1 cellular context compared by ENCODE assay signal in the genomic region with DNA sequence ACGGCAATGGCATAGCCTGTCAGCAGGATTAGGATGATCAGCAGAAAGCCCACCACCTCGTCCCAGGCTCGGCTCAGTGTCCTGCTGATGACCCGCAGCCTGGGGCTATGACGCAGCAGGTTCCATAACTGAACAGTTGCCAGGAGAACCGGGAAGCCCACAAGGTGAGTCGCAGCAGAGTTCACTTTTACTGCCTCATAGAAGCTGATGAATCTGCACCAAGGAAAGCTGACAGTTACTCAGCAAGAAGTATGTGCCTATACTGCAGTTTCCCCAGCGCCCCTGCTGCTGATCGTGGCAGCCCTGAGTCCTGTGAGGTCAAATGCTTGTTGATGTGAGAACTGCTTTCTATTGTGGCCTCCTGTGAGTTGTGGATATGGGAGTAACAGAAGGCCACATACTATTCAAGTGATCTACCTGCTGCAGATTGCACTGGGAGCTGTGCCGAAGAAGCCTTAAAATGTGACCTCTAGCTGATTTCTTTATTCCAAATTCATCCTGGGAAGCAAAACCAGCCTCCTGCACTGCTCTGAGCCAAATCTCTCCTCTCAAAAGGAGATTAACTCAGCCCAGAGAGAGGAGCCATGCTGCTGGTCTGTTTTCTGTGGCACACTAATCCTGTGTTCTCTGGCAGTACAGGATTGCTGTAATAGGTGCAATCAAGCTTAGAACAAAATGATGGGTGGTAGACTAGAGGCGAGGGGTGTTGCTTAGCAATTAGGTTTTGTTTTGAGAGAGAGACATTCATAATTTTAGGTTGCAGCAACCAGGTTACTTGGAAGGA.
TF ChIP-seq lines count a peak whose summit lies in the region.

No MANE protein-coding gene starts in this region.

TF ChIP-seq in GM23338, 12 proteins besides CTCF, POLR2A, EP300 and RAD21 (continued from another document):
- TF ChIP-seq, protein P1, sequence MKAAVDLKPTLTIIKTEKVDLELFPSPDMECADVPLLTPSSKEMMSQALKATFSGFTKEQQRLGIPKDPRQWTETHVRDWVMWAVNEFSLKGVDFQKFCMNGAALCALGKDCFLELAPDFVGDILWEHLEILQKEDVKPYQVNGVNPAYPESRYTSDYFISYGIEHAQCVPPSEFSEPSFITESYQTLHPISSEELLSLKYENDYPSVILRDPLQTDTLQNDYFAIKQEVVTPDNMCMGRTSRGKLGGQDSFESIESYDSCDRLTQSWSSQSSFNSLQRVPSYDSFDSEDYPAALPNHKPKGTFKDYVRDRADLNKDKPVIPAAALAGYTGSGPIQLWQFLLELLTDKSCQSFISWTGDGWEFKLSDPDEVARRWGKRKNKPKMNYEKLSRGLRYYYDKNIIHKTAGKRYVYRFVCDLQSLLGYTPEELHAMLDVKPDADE (IDR thresholded peaks at IDR 0.05): no peak
- TF ChIP-seq NANOG (IDR thresholded peaks at IDR 0.05; ENCODE audit: borderline replicate concordance): no peak
